In genomic region chr5:147113967-147114366, GRCh38 we compare ENCODE assay signal across 15 cellular contexts.
DNase-seq lines count a peak whose midpoint lies in the region; ATAC-seq and TF ChIP-seq lines count a peak whose summit lies in the region.
"Had no signal": no experiment of that assay in that cellular context is flagged by ENCODE, and none has a peak within 500 bp of the region (broad histone marks: within the 10 kb centered on the region; RNA-seq: fewer than 3 reads in every experiment).

No MANE protein-coding gene starts in this region.

- H3K4me2 ChIP-seq in MM.1S (ENCODE audit: low read depth, low read length) (no peak overlapping the region), mesendoderm (ENCODE audit: low read length) (no peak overlapping the region)

- peak; percentile 73 for ATAC-seq in GM19351 (IDR thresholded peaks at IDR 0.05; ENCODE audit: unreplicated experiment)
- no peak for ATAC-seq in GM21528 (IDR thresholded peaks at IDR 0.05; ENCODE audit: low FRiP score, unreplicated experiment)

- H3K27ac ChIP-seq in MM.1S (ENCODE audit: low read length) = no peak overlapping the region
- H3K27ac ChIP-seq in mesendoderm (ENCODE audit: low read depth, low read length) = no peak overlapping the region

- H3K79me1 ChIP-seq in mesendoderm (ENCODE audit: low read length) = no peaks in the 10 kb centered on the region

- H3K9me3 Mint-ChIP-seq in progenitor cell of endocrine pancreas (ENCODE audit: low read depth) = peaks cover 19% of the 10 kb centered on the region

- no peaks in the 10 kb centered on the region for H3K27me3 Mint-ChIP-seq in progenitor cell of endocrine pancreas
- H3K27me3 Mint-ChIP-seq: CD4-positive, alpha-beta memory T cell had no signal

- H3K9me2 ChIP-seq in MM.1S (replicated peaks; ENCODE audit: insufficient read depth, low read length) = no peaks in the 10 kb centered on the region

- H3K4ac ChIP-seq in mesendoderm (ENCODE audit: low read depth, low read length) = no peak overlapping the region

- H2BK5ac ChIP-seq in mesendoderm (ENCODE audit: low read length) = no peak overlapping the region

- H4K5ac ChIP-seq in mesendoderm (ENCODE audit: low read length) = no peak overlapping the region

- no peak overlapping the region for H3K4me3 Mint-ChIP-seq in progenitor cell of endocrine pancreas (ENCODE audit: low read depth)
- H3K4me3 Mint-ChIP-seq: CD4-positive, alpha-beta memory T cell; HFFc6 had no signal

- peak overlapping the region; percentile 17 for H3K27ac Mint-ChIP-seq in progenitor cell of endocrine pancreas
- H3K27ac Mint-ChIP-seq: CD4-positive, alpha-beta memory T cell; HFFc6 had no signal

- H3K9ac ChIP-seq in MM.1S (ENCODE audit: low read length) (no peak overlapping the region), mesendoderm (ENCODE audit: low read length) (no peak overlapping the region)

- no peak overlapping the region for H3K23ac ChIP-seq in mesendoderm (ENCODE audit: low read length)

- TF ChIP-seq CTCF in MM.1S (IDR thresholded peaks at IDR 0.05; ENCODE audit: low read length) = no peak
- no peak for TF ChIP-seq CTCF in progenitor cell of endocrine pancreas (IDR thresholded peaks at IDR 0.05; ENCODE audit: unreplicated experiment)

- no peaks in the 10 kb centered on the region for H3F3A ChIP-seq in MM.1S (ENCODE audit: insufficient read depth, low read length)

- no peak overlapping the region for H4K8ac ChIP-seq in mesendoderm (ENCODE audit: low read depth, low read length)

- no peak overlapping the region for H3K18ac ChIP-seq in mesendoderm (ENCODE audit: low read length)

- no peak overlapping the region for H3K4me3 ChIP-seq in MM.1S (ENCODE audit: low read length)
- H3K4me3 ChIP-seq in mesendoderm (ENCODE audit: low read length) = no peak overlapping the region
- H3K4me3 ChIP-seq: HAP-1 had no signal

- H3K4me1 ChIP-seq in MM.1S (ENCODE audit: low read length) (no peaks in the 10 kb centered on the region), mesendoderm (ENCODE audit: control insufficient read depth, low read depth, low read length) (no peaks in the 10 kb centered on the region)
- H3K4me1 ChIP-seq: HAP-1 had no signal

- no CpG with 5 or more reads among the region's 2 CpGs for WGBS in mesendoderm (ENCODE audit: extremely low coverage, insufficient coverage, low lambda C conversion rate)

- no peak overlapping the region for H2BK120ac ChIP-seq in mesendoderm (ENCODE audit: low read depth, low read length)

- H2AFZ ChIP-seq in MM.1S (ENCODE audit: low read length) = no peak overlapping the region

- H3K79me2 ChIP-seq in MM.1S (ENCODE audit: low read length) = no peaks in the 10 kb centered on the region
- no peaks in the 10 kb centered on the region for H3K79me2 ChIP-seq in mesendoderm (ENCODE audit: control insufficient read depth, insufficient read depth, low read length)

- H3K27me3 ChIP-seq in MM.1S (replicated peaks; ENCODE audit: insufficient read depth, low read length) (no peaks in the 10 kb centered on the region), mesendoderm (ENCODE audit: insufficient read depth, low read length, poor library complexity) (no peaks in the 10 kb centered on the region)

- H3K36me3 ChIP-seq in MM.1S (replicated peaks; ENCODE audit: insufficient read depth, low read length) (no peaks in the 10 kb centered on the region), mesendoderm (ENCODE audit: control insufficient read depth, insufficient read depth, low read length) (no peaks in the 10 kb centered on the region)
- H3K36me3 ChIP-seq: HAP-1 had no signal

- DNase-seq in MM.1S (peak; percentile 70), progenitor cell of endocrine pancreas (ENCODE audit: low spot score, unreplicated experiment) (no peak), mesendoderm (no peak)
- no peak for DNase-seq in NK-92 treated with Interleukin-12 subunit alpha and Interleukin-12 subunit beta, amount 100 ng/mL, for 24 hours (lab: John Stamatoyannopoulos, UW)
- DNase-seq: C1 segment of cervical spinal cord; Calu3; CD4-positive, alpha-beta memory T cell; COR-L47; DMS53; DND-41; GOT3; HFFc6 had no signal

- no peak overlapping the region for H2BK15ac ChIP-seq in mesendoderm (replicated peaks; ENCODE audit: low read depth)

- no peak overlapping the region for H3K56ac ChIP-seq in mesendoderm (ENCODE audit: low read length)

- no peaks in the 10 kb centered on the region for H3K9me3 ChIP-seq in MM.1S (replicated peaks; ENCODE audit: insufficient read depth, low read length)
- H3K9me3 ChIP-seq: HAP-1 had no signal

- H2AK5ac ChIP-seq in mesendoderm (ENCODE audit: low read length) = no peak overlapping the region

- H3K4me1 Mint-ChIP-seq in progenitor cell of endocrine pancreas (ENCODE audit: low read depth) = peaks cover 15% of the 10 kb centered on the region
- H3K4me1 Mint-ChIP-seq: CD4-positive, alpha-beta memory T cell had no signal

- H4K20me1 ChIP-seq in MM.1S (ENCODE audit: insufficient read depth, low read length) = no peaks in the 10 kb centered on the region

- no peaks in the 10 kb centered on the region for H3K36me3 Mint-ChIP-seq in progenitor cell of endocrine pancreas (ENCODE audit: insufficient read depth)
- H3K36me3 Mint-ChIP-seq: CD4-positive, alpha-beta memory T cell had no signal
